Comparison of ENCODE assay signal across 18 cellular contexts in genomic region chr6:106039836-106040592, GRCh38. TPM values are rescaled to one million over a fixed set of nuclear protein-coding genes. Genes with fewer than 3 reads are reported as not detected.
DNase-seq lines count a peak whose midpoint lies in the region; ATAC-seq, FAIRE-seq and TF ChIP-seq lines count a peak whose summit lies in the region.
"Had no signal": no experiment of that assay in that cellular context is flagged by ENCODE, and none has a peak within 500 bp of the region (broad histone marks: within the 10 kb centered on the region; RNA-seq: fewer than 3 reads in every experiment).

No MANE protein-coding gene starts in this region.

- H3K36me3 Mint-ChIP-seq in activated CD4-positive, alpha-beta T cell treated with anti-CD3 and anti-CD28 coated beads for 36 hours (ENCODE audit: low read depth) = peaks cover 7% of the 10 kb centered on the region
- H3K36me3 Mint-ChIP-seq in activated naive CD8-positive, alpha-beta T cell treated with anti-CD3 and anti-CD28 coated beads, Interleukin-2, amount 50 U/mL, for 24 hours (ENCODE audit: low read depth) = peaks cover 3% of the 10 kb centered on the region

- H3K4me2 ChIP-seq in SK-N-SH = peak overlapping the region; percentile 24; the same call in 1 of the 2 replicates
- peak overlapping the region; percentile 55 for H3K4me2 ChIP-seq in osteoblast (ENCODE audit: insufficient read depth, low read length)

- TF ChIP-seq EP300 in SK-N-SH (IDR thresholded peaks at IDR 0.05; ENCODE audit: borderline replicate concordance in 1 of 2, low read depth in 1 of 2, low read length in 1 of 2) = peak in 1 of 2 experiments; percentile 29; a peak in 1 of 4 replicates

- CTCF ChIA-PET in HEK293 (lab: Yijun Ruan, JAX) (interaction anchor here (0.6 to 0.8 kb wide), 2 partner anchors 8 to 46 kb away, joined by 3 read pairs; no protein-coding TSS in a partner anchor), SK-N-SH (lab: Yijun Ruan, JAX) (interaction anchor here (0.9 kb wide), 1 partner anchor 261 kb away, joined by 3 read pairs; no protein-coding TSS in a partner anchor)
- CTCF ChIA-PET in activated CD4-positive, alpha-beta T cell treated with anti-CD3 and anti-CD28 coated beads for 36 hours (lab: Charles Lee) = interaction anchor here (0.7 to 1.3 kb wide), 5 partner anchors 9 to 184 kb away, joined by 3 to 5 read pairs (median 4); no protein-coding TSS in a partner anchor

- TF ChIP-seq CTCF in D721Med (IDR thresholded peaks at IDR 0.05; ENCODE audit: insufficient read depth, missing control alignments) (no peak), HEK293 (tag by site-specific recombination; IDR thresholded peaks at IDR 0.05) (no peak), SK-N-SH (IDR thresholded peaks at IDR 0.05) (no peak), osteoblast (IDR thresholded peaks at IDR 0.05; ENCODE audit: extremely low read depth, low read depth, low read length) (no peak)

- H3K27me3 ChIP-seq in SK-N-SH (ENCODE audit: insufficient read depth) (no peaks in the 10 kb centered on the region), osteoblast (ENCODE audit: insufficient read depth, low read length) (no peaks in the 10 kb centered on the region)

- no peaks in the 10 kb centered on the region for H3K36me3 ChIP-seq in HEK293 (ENCODE audit: control insufficient read depth in 2 of 2, insufficient read depth in 1 of 2, low read length in 2 of 2)
- no peaks in the 10 kb centered on the region for H3K36me3 ChIP-seq in SK-N-SH (replicated peaks in 1 of 2; ENCODE audit: control insufficient read depth in 1 of 2, insufficient read depth in 2 of 2, low read length in 1 of 2)
- no peaks in the 10 kb centered on the region for H3K36me3 ChIP-seq in osteoblast (ENCODE audit: insufficient read depth, low read length)

- H3K79me2 ChIP-seq in SK-N-SH (ENCODE audit: insufficient read depth) (no peaks in the 10 kb centered on the region), osteoblast (ENCODE audit: insufficient read depth, low read length) (no peaks in the 10 kb centered on the region)

- H3K27ac Mint-ChIP-seq in activated CD4-positive, alpha-beta T cell treated with anti-CD3 and anti-CD28 coated beads for 36 hours = no peak overlapping the region
- H3K27ac Mint-ChIP-seq in activated naive CD8-positive, alpha-beta T cell treated with anti-CD3 and anti-CD28 coated beads, Interleukin-2, amount 50 U/mL, for 24 hours = no peak overlapping the region

- no peaks in the 10 kb centered on the region for H3K4me1 ChIP-seq in HEK293 (ENCODE audit: control insufficient read depth, insufficient read depth, low read length)
- peaks cover 4 to 19% of the 10 kb centered on the region in 2 experiments; a peak in 3 of 4 replicates for H3K4me1 ChIP-seq in SK-N-SH (ENCODE audit: control insufficient read depth in 1 of 2, insufficient read depth in 2 of 2, low read depth in 1 of 2, low read length in 1 of 2)
- H3K4me1 ChIP-seq in osteoblast (ENCODE audit: insufficient read depth, low read length) = peaks cover 33% of the 10 kb centered on the region
- H3K4me1 ChIP-seq: psoas muscle had no signal

- H3K9me3 ChIP-seq in HEK293 (ENCODE audit: control insufficient read depth, insufficient read depth, low read depth, low read length) = no peaks in the 10 kb centered on the region
- H3K9me3 ChIP-seq in SK-N-SH = peaks cover 5% of the 10 kb centered on the region; the same call in 1 of the 2 replicates
- H3K9me3 ChIP-seq in osteoblast (ENCODE audit: low read depth, low read length) = no peaks in the 10 kb centered on the region

- WGBS in SK-N-SH (ENCODE audit: low lambda C conversion rate) = 61% methylated on average over 9 of the region's 9 CpGs

- H4K20me1 ChIP-seq in SK-N-SH (ENCODE audit: insufficient read depth) = no peaks in the 10 kb centered on the region
- H4K20me1 ChIP-seq in osteoblast (ENCODE audit: insufficient read depth, low read length) = no peaks in the 10 kb centered on the region

- H3K9me3 Mint-ChIP-seq in activated CD4-positive, alpha-beta T cell treated with anti-CD3 and anti-CD28 coated beads for 36 hours (ENCODE audit: low read depth) = peaks cover 15% of the 10 kb centered on the region
- H3K9me3 Mint-ChIP-seq in activated naive CD8-positive, alpha-beta T cell treated with anti-CD3 and anti-CD28 coated beads, Interleukin-2, amount 50 U/mL, for 24 hours = peaks cover 15% of the 10 kb centered on the region

- H3K4me1 Mint-ChIP-seq in activated CD4-positive, alpha-beta T cell treated with anti-CD3 and anti-CD28 coated beads for 36 hours = peaks cover 11% of the 10 kb centered on the region
- peaks cover 9% of the 10 kb centered on the region for H3K4me1 Mint-ChIP-seq in activated naive CD8-positive, alpha-beta T cell treated with anti-CD3 and anti-CD28 coated beads, Interleukin-2, amount 50 U/mL, for 24 hours

- H3K4me3 ChIP-seq in HEK293 (ENCODE audit: low read depth, low read length) = no peak overlapping the region
- no peak overlapping the region for H3K4me3 ChIP-seq in SK-N-SH (ENCODE audit: low read depth in 2 of 2, low read length in 1 of 2)
- H3K4me3 ChIP-seq in osteoblast (ENCODE audit: insufficient read depth, low read length) = peak overlapping the region; percentile 13
- H3K4me3 ChIP-seq: psoas muscle had no signal

- no peak for TF ChIP-seq RAD21 in SK-N-SH (IDR thresholded peaks at IDR 0.05; ENCODE audit: low read length)

- no peaks in the 10 kb centered on the region for H3K9me2 ChIP-seq in SK-N-SH

- H2AFZ ChIP-seq in SK-N-SH (ENCODE audit: low read depth) (peak overlapping the region; percentile 73; the same call in 1 of the 2 replicates), osteoblast (ENCODE audit: low read length) (peak overlapping the region; percentile 40)

- peaks cover 23% of the 10 kb centered on the region for H3F3A ChIP-seq in SK-N-SH (replicated peaks; ENCODE audit: insufficient read depth)

- peaks cover under 1% of the 10 kb centered on the region for H3K27me3 Mint-ChIP-seq in activated CD4-positive, alpha-beta T cell treated with anti-CD3 and anti-CD28 coated beads for 36 hours
- H3K27me3 Mint-ChIP-seq in activated naive CD8-positive, alpha-beta T cell treated with anti-CD3 and anti-CD28 coated beads, Interleukin-2, amount 50 U/mL, for 24 hours = peaks cover 2% of the 10 kb centered on the region

- H3K27ac ChIP-seq in HEK293 (ENCODE audit: extremely low read depth, low read depth, low read length) = no peak overlapping the region
- 0 out of 4 replicates have a peak overlapping the region, but pooled peaks of 1 of the 2 experiments have one; percentile 9 for H3K27ac ChIP-seq in SK-N-SH (ENCODE audit: low read depth in 2 of 2, low read length in 1 of 2)
- H3K27ac ChIP-seq in osteoblast (ENCODE audit: low read depth, low read length) = no peak overlapping the region
- H3K27ac ChIP-seq: psoas muscle had no signal

- no peak for ATAC-seq in activated CD4-positive, alpha-beta T cell treated with anti-CD3 and anti-CD28 coated beads for 36 hours
- no peak for ATAC-seq in activated naive CD8-positive, alpha-beta T cell treated with anti-CD3 and anti-CD28 coated beads, Interleukin-2, amount 50 U/mL, for 24 hours
- ATAC-seq: esophagus mucosa, psoas muscle, Right ventricle myocardium inferior had no signal

- POLR2A ChIA-PET in HEK293 (lab: Yijun Ruan, JAX) = no interaction called here
- POLR2A ChIA-PET in SK-N-SH (lab: Yijun Ruan, JAX) = no interaction called here
- POLR2A ChIA-PET in activated CD4-positive, alpha-beta T cell treated with anti-CD3 and anti-CD28 coated beads for 36 hours (lab: Charles Lee) = no interaction called here

- DNase-seq in D721Med (ENCODE audit: insufficient read length, low spot score) (no peak), SK-N-SH (no peak), osteoblast (ENCODE audit: insufficient read length, low spot score, missing footprints) (no peak)
- DNase-seq in activated naive CD4-positive, alpha-beta T cell treated with anti-CD3 and anti-CD28 coated beads, Interleukin-2, amount 50 U/mL, for 16 hours = no peak
- DNase-seq in activated CD4-positive, alpha-beta T cell treated with anti-CD3 and anti-CD28 coated beads for 36 hours = no peak
- no peak for DNase-seq in activated naive CD8-positive, alpha-beta T cell treated with anti-CD3 and anti-CD28 coated beads, Interleukin-2, amount 50 U/mL, for 24 hours
- DNase-seq: activated effector memory CD4-positive, alpha-beta T cell treated with anti-CD3 and anti-CD28 coated beads, Interleukin-2, amount 50 U/mL, for 16 hours; amygdala; central memory CD4-positive, alpha-beta T cell; COR-L47; NCI-H187 treated with DMSO at 0.1 percent for 48 hours; NCI-H446 treated with DMSO at 0.1 percent for 48 hours; psoas muscle; stimulated activated CD4-positive, alpha-beta T cell treated with anti-CD3 and anti-CD28 coated beads, Interleukin-12 subunit alpha, Interleukin-12 subunit beta, amount 100 ng/mL, for 4 hours had no signal

- H3K4me3 Mint-ChIP-seq in activated CD4-positive, alpha-beta T cell treated with anti-CD3 and anti-CD28 coated beads for 36 hours = no peak overlapping the region
- H3K4me3 Mint-ChIP-seq in activated naive CD8-positive, alpha-beta T cell treated with anti-CD3 and anti-CD28 coated beads, Interleukin-2, amount 50 U/mL, for 24 hours = no peak overlapping the region

- peak; percentile 71 for FAIRE-seq in D721Med (lab: Jason Lieb, UNC)
- FAIRE-seq: HTR-8/SVneo had no signal

- intact Hi-C loops in activated CD4-positive, alpha-beta T cell treated with anti-CD3 and anti-CD28 coated beads for 36 hours (cut with DNase I, micrococcal nuclease) = no loop called here

- no peak overlapping the region for H3K9ac ChIP-seq in SK-N-SH

TF ChIP-seq in SK-N-SH, 30 proteins besides CTCF, POLR2A, EP300 and RAD21 (continues in another document):
- TF ChIP-seq IRF3 (IDR thresholded peaks at IDR 0.05; ENCODE audit: low read depth, low read length) = no peak
- no peak for TF ChIP-seq RCOR1 (IDR thresholded peaks at IDR 0.05; ENCODE audit: low read length)
- no peak for TF ChIP-seq NFIC (IDR thresholded peaks at IDR 0.05; ENCODE audit: borderline replicate concordance)
- TF ChIP-seq TCF12 (IDR thresholded peaks at IDR 0.05) = peak; percentile 23; the same call in 1 of the 2 replicates
- TF ChIP-seq SMC3 (IDR thresholded peaks at IDR 0.05; ENCODE audit: low read depth, low read length) = no peak
- peak; percentile 37; the same call in 1 of the 2 replicates for TF ChIP-seq FOSL2 (IDR thresholded peaks at IDR 0.05; ENCODE audit: borderline replicate concordance, low read depth)

RNA-seq across cellular contexts. Expression of gene PRDM1, which starts 46.1 kb away (rescaled TPM):
- 2.3 and 4.0 TPM in 2 replicates for polyA plus RNA-seq in SK-N-SH (2012; rRNA removed)
- polyA plus RNA-seq in SK-N-SH (2012; cell fraction: cytosol; rRNA removed) = 2.6 and 3.0 TPM in 2 replicates
- 6.7 and 8.0 TPM in 2 replicates for polyA plus RNA-seq in SK-N-SH (2012; cell fraction: nucleus; rRNA removed)
- total RNA-seq in osteoblast = 1.8 and 2.5 TPM in 2 replicates
- 10 to 100 TPM; 20.1 to 35.6 TPM for total RNA-seq in activated CD4-positive, alpha-beta T cell treated with anti-CD3 and anti-CD28 coated beads for 36 hours
